In the genomic region with DNA sequence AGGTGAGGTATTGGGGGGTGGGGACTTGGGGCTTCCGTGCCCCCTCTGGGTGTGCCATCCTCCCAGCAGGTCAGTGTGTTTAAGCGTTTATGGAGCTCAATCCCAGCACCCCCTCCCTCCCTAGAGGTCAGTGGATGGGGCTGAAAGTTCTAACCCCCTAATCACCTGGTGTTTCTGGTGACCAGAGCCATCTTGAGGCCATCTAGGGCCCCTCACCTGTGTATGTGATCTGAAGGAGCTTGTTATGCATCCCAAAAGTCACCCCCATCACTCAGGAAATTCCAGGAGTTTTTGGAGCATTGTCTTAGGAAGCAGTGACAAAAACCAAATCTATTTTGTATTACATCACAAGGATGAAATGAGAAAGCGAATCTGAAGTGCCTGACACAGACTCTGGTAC, we compare ENCODE assay signal across 1 cellular context.
A peak's percentile ranks its signal among the peaks of the same experiment; 100 is the strongest.
TF ChIP-seq lines count a peak whose summit lies in the region.

No MANE protein-coding gene starts in this region.

TF ChIP-seq in GM23338, 12 proteins besides CTCF, POLR2A, EP300 and RAD21:
- TF ChIP-seq EZH2phosphoT487 (IDR thresholded peaks at IDR 0.05; ENCODE audit: unreplicated experiment) (no peak), POLR2AphosphoS5 (IDR thresholded peaks at IDR 0.05; ENCODE audit: low read depth) (no peak), NANOG (IDR thresholded peaks at IDR 0.05; ENCODE audit: borderline replicate concordance) (no peak)
- TF ChIP-seq, protein P1, sequence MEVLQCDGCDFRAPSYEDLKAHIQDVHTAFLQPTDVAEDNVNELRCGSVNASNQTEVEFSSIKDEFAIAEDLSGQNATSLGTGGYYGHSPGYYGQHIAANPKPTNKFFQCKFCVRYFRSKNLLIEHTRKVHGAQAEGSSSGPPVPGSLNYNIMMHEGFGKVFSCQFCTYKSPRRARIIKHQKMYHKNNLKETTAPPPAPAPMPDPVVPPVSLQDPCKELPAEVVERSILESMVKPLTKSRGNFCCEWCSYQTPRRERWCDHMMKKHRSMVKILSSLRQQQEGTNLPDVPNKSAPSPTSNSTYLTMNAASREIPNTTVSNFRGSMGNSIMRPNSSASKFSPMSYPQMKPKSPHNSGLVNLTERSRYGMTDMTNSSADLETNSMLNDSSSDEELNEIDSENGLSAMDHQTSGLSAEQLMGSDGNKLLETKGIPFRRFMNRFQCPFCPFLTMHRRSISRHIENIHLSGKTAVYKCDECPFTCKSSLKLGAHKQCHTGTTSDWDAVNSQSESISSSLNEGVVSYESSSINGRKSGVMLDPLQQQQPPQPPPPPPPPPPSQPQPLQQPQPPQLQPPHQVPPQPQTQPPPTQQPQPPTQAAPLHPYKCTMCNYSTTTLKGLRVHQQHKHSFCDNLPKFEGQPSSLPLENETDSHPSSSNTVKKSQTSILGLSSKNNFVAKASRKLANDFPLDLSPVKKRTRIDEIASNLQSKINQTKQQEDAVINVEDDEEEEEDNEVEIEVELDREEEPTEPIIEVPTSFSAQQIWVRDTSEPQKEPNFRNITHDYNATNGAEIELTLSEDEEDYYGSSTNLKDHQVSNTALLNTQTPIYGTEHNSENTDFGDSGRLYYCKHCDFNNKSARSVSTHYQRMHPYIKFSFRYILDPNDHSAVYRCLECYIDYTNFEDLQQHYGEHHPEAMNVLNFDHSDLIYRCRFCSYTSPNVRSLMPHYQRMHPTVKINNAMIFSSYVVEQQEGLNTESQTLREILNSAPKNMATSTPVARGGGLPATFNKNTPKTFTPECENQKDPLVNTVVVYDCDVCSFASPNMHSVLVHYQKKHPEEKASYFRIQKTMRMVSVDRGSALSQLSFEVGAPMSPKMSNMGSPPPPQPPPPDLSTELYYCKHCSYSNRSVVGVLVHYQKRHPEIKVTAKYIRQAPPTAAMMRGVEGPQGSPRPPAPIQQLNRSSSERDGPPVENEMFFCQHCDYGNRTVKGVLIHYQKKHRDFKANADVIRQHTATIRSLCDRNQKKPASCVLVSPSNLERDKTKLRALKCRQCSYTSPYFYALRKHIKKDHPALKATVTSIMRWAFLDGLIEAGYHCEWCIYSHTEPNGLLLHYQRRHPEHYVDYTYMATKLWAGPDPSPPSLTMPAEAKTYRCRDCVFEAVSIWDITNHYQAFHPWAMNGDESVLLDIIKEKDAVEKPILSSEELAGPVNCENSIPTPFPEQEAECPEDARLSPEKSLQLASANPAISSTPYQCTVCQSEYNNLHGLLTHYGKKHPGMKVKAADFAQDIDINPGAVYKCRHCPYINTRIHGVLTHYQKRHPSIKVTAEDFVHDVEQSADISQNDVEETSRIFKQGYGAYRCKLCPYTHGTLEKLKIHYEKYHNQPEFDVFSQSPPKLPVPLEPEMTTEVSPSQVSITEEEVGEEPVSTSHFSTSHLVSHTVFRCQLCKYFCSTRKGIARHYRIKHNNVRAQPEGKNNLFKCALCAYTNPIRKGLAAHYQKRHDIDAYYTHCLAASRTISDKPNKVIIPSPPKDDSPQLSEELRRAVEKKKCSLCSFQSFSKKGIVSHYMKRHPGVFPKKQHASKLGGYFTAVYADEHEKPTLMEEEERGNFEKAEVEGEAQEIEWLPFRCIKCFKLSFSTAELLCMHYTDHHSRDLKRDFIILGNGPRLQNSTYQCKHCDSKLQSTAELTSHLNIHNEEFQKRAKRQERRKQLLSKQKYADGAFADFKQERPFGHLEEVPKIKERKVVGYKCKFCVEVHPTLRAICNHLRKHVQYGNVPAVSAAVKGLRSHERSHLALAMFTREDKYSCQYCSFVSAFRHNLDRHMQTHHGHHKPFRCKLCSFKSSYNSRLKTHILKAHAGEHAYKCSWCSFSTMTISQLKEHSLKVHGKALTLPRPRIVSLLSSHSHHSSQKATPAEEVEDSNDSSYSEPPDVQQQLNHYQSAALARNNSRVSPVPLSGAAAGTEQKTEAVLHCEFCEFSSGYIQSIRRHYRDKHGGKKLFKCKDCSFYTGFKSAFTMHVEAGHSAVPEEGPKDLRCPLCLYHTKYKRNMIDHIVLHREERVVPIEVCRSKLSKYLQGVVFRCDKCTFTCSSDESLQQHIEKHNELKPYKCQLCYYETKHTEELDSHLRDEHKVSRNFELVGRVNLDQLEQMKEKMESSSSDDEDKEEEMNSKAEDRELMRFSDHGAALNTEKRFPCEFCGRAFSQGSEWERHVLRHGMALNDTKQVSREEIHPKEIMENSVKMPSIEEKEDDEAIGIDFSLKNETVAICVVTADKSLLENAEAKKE (CRISPR knock-in tag; IDR thresholded peaks at IDR 0.05): 0 out of 2 replicates have a peak, but pooled peaks have one; percentile 39
